ENCODE assay signal across 27 cellular contexts in genomic region chr9:74762950-74763349, GRCh38.
DNase-seq lines count a peak whose midpoint lies in the region; ATAC-seq, FAIRE-seq and TF ChIP-seq lines count a peak whose summit lies in the region.
"Had no signal": no experiment of that assay in that cellular context is flagged by ENCODE, and none has a peak within 500 bp of the region (broad histone marks: within the 10 kb centered on the region; RNA-seq: fewer than 3 reads in every experiment).

No MANE protein-coding gene starts in this region.

- no peak overlapping the region for H3K27ac ChIP-seq in neural progenitor cell
- H3K27ac ChIP-seq: C4-2B, HL-60, RWPE1 had no signal

- H3K4me1 ChIP-seq in neural progenitor cell, result no peaks in the 10 kb centered on the region

- H3K4me1 Mint-ChIP-seq in endothelial cell (ENCODE audit: unreplicated experiment), result no peaks in the 10 kb centered on the region
- no peaks in the 10 kb centered on the region for H3K4me1 Mint-ChIP-seq in neural progenitor cell
- H3K4me1 Mint-ChIP-seq: B cell; CD8-positive, alpha-beta memory T cell had no signal

- peak; percentile 38 for FAIRE-seq in H54 (lab: Jason Lieb, UNC)
- FAIRE-seq: GM12891 had no signal

- H3K27ac Mint-ChIP-seq in endothelial cell (ENCODE audit: unreplicated experiment) (no peak overlapping the region), neural progenitor cell (no peak overlapping the region)
- H3K27ac Mint-ChIP-seq in activated naive CD4-positive, alpha-beta T cell treated with anti-CD3 and anti-CD28 coated beads, Interleukin-2, amount 50 U/mL, for 72 hours, result no peak overlapping the region
- H3K27ac Mint-ChIP-seq: B cell; CD8-positive, alpha-beta memory T cell had no signal

- no peaks in the 10 kb centered on the region for H3K27me3 ChIP-seq in neural progenitor cell

- H3K36me3 Mint-ChIP-seq in endothelial cell (ENCODE audit: low read depth, unreplicated experiment), result no peaks in the 10 kb centered on the region
- H3K36me3 Mint-ChIP-seq in neural progenitor cell, result no peaks in the 10 kb centered on the region
- no peaks in the 10 kb centered on the region for H3K36me3 Mint-ChIP-seq in activated naive CD4-positive, alpha-beta T cell treated with anti-CD3 and anti-CD28 coated beads, Interleukin-2, amount 50 U/mL, for 72 hours
- H3K36me3 Mint-ChIP-seq: CD8-positive, alpha-beta memory T cell had no signal

- H3K36me3 ChIP-seq in neural progenitor cell, result no peaks in the 10 kb centered on the region

- no peak overlapping the region for H3K4me3 Mint-ChIP-seq in endothelial cell (ENCODE audit: unreplicated experiment)
- H3K4me3 Mint-ChIP-seq in neural progenitor cell, result no peak overlapping the region
- H3K4me3 Mint-ChIP-seq: B cell; CD8-positive, alpha-beta memory T cell had no signal

- no peak for TF ChIP-seq POLR2A in H54 (IDR thresholded peaks at IDR 0.05; ENCODE audit: low read depth, low read length)

- no peaks in the 10 kb centered on the region for H3K9me3 ChIP-seq in neural progenitor cell (ENCODE audit: low read depth)

- H4K20me1 ChIP-seq in neural progenitor cell (ENCODE audit: low read depth), result no peaks in the 10 kb centered on the region

- H3K4me3 ChIP-seq in astrocyte of the spinal cord (ENCODE audit: low read depth, low read length), result no peak overlapping the region
- no peak overlapping the region for H3K4me3 ChIP-seq in neural progenitor cell

- TF ChIP-seq CTCF in astrocyte of the spinal cord (IDR thresholded peaks at IDR 0.05; ENCODE audit: low read depth, low read length) (peak; percentile 3), endothelial cell (IDR thresholded peaks at IDR 0.05; ENCODE audit: unreplicated experiment) (peak; percentile 8), neural progenitor cell (IDR thresholded peaks at IDR 0.05) (peak; percentile 11)

- H3K27me3 Mint-ChIP-seq in endothelial cell (ENCODE audit: unreplicated experiment), result no peaks in the 10 kb centered on the region
- peaks cover 2% of the 10 kb centered on the region for H3K27me3 Mint-ChIP-seq in neural progenitor cell (ENCODE audit: insufficient read depth, low read depth)

- no peak overlapping the region for H3K4me2 ChIP-seq in neural progenitor cell

- H3K79me2 ChIP-seq in neural progenitor cell (ENCODE audit: low read depth), result no peaks in the 10 kb centered on the region

- in situ Hi-C loops in astrocyte of the spinal cord (cut with HindIII; ENCODE audit: low sequenced_read_pairs), result no loop called here

- DNase-seq in H54 (ENCODE audit: insufficient read length, low spot score), result no peak
- DNase-seq in astrocyte of the spinal cord (ENCODE audit: low read depth, low spot score), result no peak
- no peak for DNase-seq in endothelial cell (ENCODE audit: low spot score)
- no peak for DNase-seq in neural progenitor cell (ENCODE audit: low spot score)
- no peak for DNase-seq in globus pallidus (ENCODE audit: low spot score)
- no peak for DNase-seq in midbrain (lab: John Stamatoyannopoulos, UW)
- DNase-seq in activated naive CD4-positive, alpha-beta T cell treated with anti-CD3 and anti-CD28 coated beads, Interleukin-2, amount 50 U/mL, for 72 hours (ENCODE audit: low spot score in 2 of 2), result no peak
- no peak for DNase-seq in putamen (ENCODE audit: low spot score)
- DNase-seq: CD8-positive, alpha-beta memory T cell; DMS 273 treated with DMSO at 0.1 percent for 48 hours; DMS79; EL; GDM1; H7; NCI-H1048; NCI-H1417 treated with DMSO at 0.1 percent for 48 hours; NCI-H1694 treated with DMSO at 0.1 percent for 48 hours; NCI-H2081; NCI-H2227 treated with DMSO at 0.1 percent for 48 hours; NCI-H510A; NCI-H69; SHP77 had no signal

- ATAC-seq in activated naive CD4-positive, alpha-beta T cell treated with anti-CD3 and anti-CD28 coated beads, Interleukin-2, amount 50 U/mL, for 72 hours, result no peak

- no peaks in the 10 kb centered on the region for H3F3A ChIP-seq in neural progenitor cell (ENCODE audit: low read depth)

- H2AFZ ChIP-seq in neural progenitor cell (replicated peaks), result no peak overlapping the region

- H3K9me3 Mint-ChIP-seq in endothelial cell (ENCODE audit: unreplicated experiment) (no peaks in the 10 kb centered on the region), neural progenitor cell (no peaks in the 10 kb centered on the region)
- no peaks in the 10 kb centered on the region for H3K9me3 Mint-ChIP-seq in activated naive CD4-positive, alpha-beta T cell treated with anti-CD3 and anti-CD28 coated beads, Interleukin-2, amount 50 U/mL, for 72 hours
- H3K9me3 Mint-ChIP-seq: CD8-positive, alpha-beta memory T cell had no signal

- H3K9ac ChIP-seq in neural progenitor cell, result no peak overlapping the region
